8 cellular contexts compared by ENCODE assay signal in the genomic region with DNA sequence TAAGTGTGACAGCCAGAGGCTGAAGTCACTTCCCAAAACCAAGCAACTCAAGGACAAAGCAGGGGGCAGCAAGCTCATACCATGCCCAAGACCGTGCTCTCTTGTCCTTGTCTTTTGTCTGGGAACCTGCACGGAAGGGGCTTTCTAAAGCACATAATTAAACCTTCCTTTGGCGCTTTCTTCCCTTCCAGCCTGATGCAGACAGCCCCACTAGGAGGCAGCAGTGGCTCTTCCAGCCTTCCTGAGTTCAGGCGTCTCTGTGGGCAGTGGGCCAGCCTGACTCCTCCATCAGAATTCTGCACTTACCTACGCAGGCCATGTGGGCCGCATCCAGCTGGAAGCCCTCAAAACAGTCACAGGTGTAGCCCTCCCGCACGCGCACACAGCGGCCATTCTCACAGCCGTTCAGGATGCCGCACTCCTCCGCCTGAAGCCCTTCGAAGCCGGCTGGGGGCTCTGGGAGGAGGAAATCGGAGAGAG. TPM values are rescaled to one million over a fixed set of nuclear protein-coding genes. Genes with fewer than 3 reads are reported as not detected.
A peak's percentile ranks its signal among the peaks of the same experiment; 100 is the strongest.
DNase-seq lines count a peak whose midpoint lies in the region; ATAC-seq, FAIRE-seq and TF ChIP-seq lines count a peak whose summit lies in the region.

No MANE protein-coding gene starts in this region.

- no peak for TF ChIP-seq POLR2A in esophagus squamous epithelium (IDR thresholded peaks at IDR 0.05)

- no peak for FAIRE-seq in RCC 7860 (lab: Jason Lieb, UNC)

- H3K36me3 Mint-ChIP-seq in nephron (ENCODE audit: low read depth) (no peaks in the 10 kb centered on the region), natural killer cell (no peaks in the 10 kb centered on the region)

- H3K27ac Mint-ChIP-seq in nephron = peak overlapping the region in 2 of 3 experiments; percentile 21 to 34
- no peak overlapping the region for H3K27ac Mint-ChIP-seq in natural killer cell

- H3K9me3 ChIP-seq in NT2/D1 (ENCODE audit: insufficient read depth, low read length) (no peaks in the 10 kb centered on the region), esophagus squamous epithelium (no peaks in the 10 kb centered on the region)

- no peaks in the 10 kb centered on the region for H3K27me3 ChIP-seq in NT2/D1 (ENCODE audit: insufficient read depth, insufficient read length)
- no peaks in the 10 kb centered on the region for H3K27me3 ChIP-seq in esophagus squamous epithelium

- H3K36me3 ChIP-seq in NT2/D1 (ENCODE audit: insufficient read depth, insufficient read length, low read length) = peaks cover 30% of the 10 kb centered on the region
- H3K36me3 ChIP-seq in esophagus squamous epithelium = peaks cover 0 to 56% (median 5%) of the 10 kb centered on the region in 3 donors

- peaks cover 14% of the 10 kb centered on the region for H3K4me1 Mint-ChIP-seq in nephron
- no peaks in the 10 kb centered on the region for H3K4me1 Mint-ChIP-seq in natural killer cell

- no peaks in the 10 kb centered on the region for H3K9me3 Mint-ChIP-seq in nephron
- H3K9me3 Mint-ChIP-seq in natural killer cell = no peaks in the 10 kb centered on the region

- H3K4me3 Mint-ChIP-seq in nephron (peak overlapping the region in 2 of 3 experiments; percentile 4 to 10), natural killer cell (no peak overlapping the region)

- peak in 5 of 6 experiments; percentile 22 to 65 (median 58) for TF ChIP-seq CTCF in esophagus squamous epithelium (IDR thresholded peaks at IDR 0.05)
- TF ChIP-seq CTCF in nephron (IDR thresholded peaks at IDR 0.05; ENCODE audit: unreplicated experiment in 3 of 3) = peak; percentile 79 to 90 (median 81)
- no peak for TF ChIP-seq CTCF in natural killer cell (IDR thresholded peaks at IDR 0.05)

- ATAC-seq in Right ventricle myocardium inferior (peak; percentile 54), natural killer cell (no peak), GM18517 (IDR thresholded peaks at IDR 0.05; ENCODE audit: unreplicated experiment) (no peak)

- H3K27me3 Mint-ChIP-seq in nephron (ENCODE audit: low read depth) (no peaks in the 10 kb centered on the region), natural killer cell (ENCODE audit: low read depth in 2 of 2) (no peaks in the 10 kb centered on the region)

- no peak for DNase-seq in Right ventricle myocardium inferior (ENCODE audit: missing footprints)
- no peak for DNase-seq in cardiac septum (ENCODE audit: low spot score)
- DNase-seq in NT2/D1 (ENCODE audit: low read depth, low spot score) = no peak
- DNase-seq in esophagus squamous epithelium (lab: John Stamatoyannopoulos, UW) = no peak
- DNase-seq in RCC 7860 (ENCODE audit: low spot score) = no peak
- no peak for DNase-seq in natural killer cell

- intact Hi-C loops in Right ventricle myocardium inferior (cut with DNase I) (loop anchor here (5.0 kb wide), 1 partner anchor 111 kb away; a partner anchor contains a TSS), cardiac septum (cut with DNase I) (loop anchor here (5.0 kb wide), 1 partner anchor 111 kb away; a partner anchor contains a TSS), esophagus squamous epithelium (cut with DNase I) (no loop called here), natural killer cell (cut with micrococcal nuclease) (no loop called here)

- 35 to 36% methylated on average over 3 to 6 of the region's 16 CpGs for WGBS in esophagus squamous epithelium, 2 donors

- peak overlapping the region; percentile 5 for H3K9ac ChIP-seq in NT2/D1 (ENCODE audit: insufficient read length, low read depth)

- peaks cover 20% of the 10 kb centered on the region for H3K4me1 ChIP-seq in NT2/D1 (ENCODE audit: insufficient read depth, insufficient read length)
- H3K4me1 ChIP-seq in esophagus squamous epithelium = peaks cover 0 to 32% (median 0%) of the 10 kb centered on the region in 3 donors

- H3K4me3 ChIP-seq in NT2/D1 (ENCODE audit: insufficient read length, low read depth) (no peak overlapping the region), esophagus squamous epithelium (no peak overlapping the region)

- peak overlapping the region in 1 of 4 donors; percentile 9 for H3K27ac ChIP-seq in esophagus squamous epithelium

RNA-seq across cellular contexts. Expression of a gene that starts 7.6 kb away (rescaled TPM):
- 38.4 TPM for total RNA-seq in Right ventricle myocardium inferior
- 40.5 TPM for total RNA-seq in cardiac septum
- total RNA-seq in esophagus squamous epithelium = 10 to 100 TPM in 1 of 4 donors, 1 to 10 TPM in 3; 4.6 to 15.1 (median 6.2) TPM
- 10 to 100 TPM; 12.0 to 18.2 (median 15.3) TPM for total RNA-seq in natural killer cell

RNA-seq across cellular contexts. Expression of a gene that starts 8.1 kb away (rescaled TPM):
- total RNA-seq in Right ventricle myocardium inferior (87.1 TPM), cardiac septum (116 TPM), esophagus squamous epithelium (100 to 1,000 TPM; 174 to 331 (median 251) TPM), natural killer cell (10 to 100 TPM; 33.2 to 53.6 (median 33.5) TPM)

Comparison
In these comparisons a context has a peak if more than half of its experiments do, and no peak if none do; other contexts are left out.
1. H3K27ac Mint-ChIP-seq: peak in nephron (2 of 3); none in natural killer cell (0 of 2).
2. intact Hi-C loops: an anchor here in Right ventricle myocardium inferior (5.0 kb wide) and cardiac septum (5.0 kb wide); none called in esophagus squamous epithelium and natural killer cell.